8 cellular contexts compared by ENCODE assay signal in genomic region chr5:157265714-157266285, GRCh38. TPM values are rescaled to one million over a fixed set of nuclear protein-coding genes. Genes with fewer than 3 reads are reported as not detected.
DNase-seq lines count a peak whose midpoint lies in the region; ATAC-seq and TF ChIP-seq lines count a peak whose summit lies in the region.

TSS of gene CYFIP2 (plus strand) at chr5:157266123. CDS start at chr5:157285362, 19,239 bp downstream.

- peak; percentile 82 for ATAC-seq in HG02840 (IDR thresholded peaks at IDR 0.05; ENCODE audit: low FRiP score, unreplicated experiment)
- ATAC-seq in activated B cell treated with CpG ODN at 0.5 μM for 24 hours (ENCODE audit: low read depth): peak; percentile 90

- peak within 1 kb of the TSS; percentile 97 for H3K4me3 Mint-ChIP-seq in activated B cell treated with CpG ODN at 0.5 μM for 24 hours

- POLR2A ChIA-PET in activated B cell treated with CpG ODN at 0.5 μM for 24 hours (lab: Charles Lee): interaction anchor here (0.5 to 6.5 kb wide), 12 partner anchors 11 to 123 kb away, joined by 3 to 73 read pairs (median 4); partner anchors contain the start of gene MED7

- H3K4me1 Mint-ChIP-seq in activated B cell treated with CpG ODN at 0.5 μM for 24 hours: peaks cover 69% of the 10 kb centered on the region

- TF ChIP-seq CTCF in activated B cell treated with CpG ODN at 0.5 μM for 24 hours (IDR thresholded peaks at IDR 0.05) (no peak), cardiac fibroblast (IDR thresholded peaks at IDR 0.05; ENCODE audit: low read depth, low read length) (no peak)

- H3K27ac Mint-ChIP-seq in activated B cell treated with CpG ODN at 0.5 μM for 24 hours: peak within 1 kb of the TSS; percentile 99

- CTCF ChIA-PET in activated B cell treated with CpG ODN at 0.5 μM for 24 hours (lab: Charles Lee): interaction anchor here (1.0 to 1.3 kb wide), 2 partner anchors 13 to 43 kb away, joined by 3 to 5 read pairs; no protein-coding TSS in a partner anchor

- peak within 1 kb of the TSS; percentile 49 to 58 for H3K4me3 ChIP-seq in cardiac fibroblast (replicated peaks in 1 of 2; ENCODE audit: low read depth in 2 of 2, low read length in 2 of 2)

- intact Hi-C loops in activated B cell treated with CpG ODN at 0.5 μM for 24 hours (cut with micrococcal nuclease): loop anchor here (1.0 to 10.0 kb wide), 5 partner anchors 18 to 309 kb away; partner anchors contain the start of gene ADAM19

- peaks cover 4% of the 10 kb centered on the region for H3K9me3 Mint-ChIP-seq in activated B cell treated with CpG ODN at 0.5 μM for 24 hours

- DNase-seq in NCI-H187 (lab: John Stamatoyannopoulos, UW) (peak; percentile 55 to 58), NCI-H187 treated with DMSO at 0.1 percent for 48 hours (lab: John Stamatoyannopoulos, UW) (no peak), NCI-H1694 (lab: John Stamatoyannopoulos, UW) (peak; percentile 9), activated B cell treated with CpG ODN at 0.5 μM for 24 hours (peak; percentile 76), cardiac fibroblast (ENCODE audit: low read depth in 2 of 2) (no peak), kidney tubule cell (ENCODE audit: low spot score) (peak; percentile 72)
- DNase-seq in stimulated activated CD4-positive, alpha-beta T cell treated with anti-CD3 and anti-CD28 coated beads, Interleukin-1b, Interleukin-23, amount 100 ng/mL, for 24 hours (ENCODE audit: low read depth in 4 of 4, low spot score in 1 of 4): peak; percentile 61 to 80 (median 70)

- H3K36me3 Mint-ChIP-seq in activated B cell treated with CpG ODN at 0.5 μM for 24 hours (ENCODE audit: low read depth): peaks cover 34% of the 10 kb centered on the region

- no peaks in the 10 kb centered on the region for H3K27me3 Mint-ChIP-seq in activated B cell treated with CpG ODN at 0.5 μM for 24 hours

RNA-seq across cellular contexts. Expression of gene CYFIP2, which starts in this region (rescaled TPM):
- 385 and 471 TPM in 2 replicates for total RNA-seq in activated B cell treated with CpG ODN at 0.5 μM for 24 hours

Comparison
In these comparisons a context has a peak if more than half of its experiments do, and no peak if none do; other contexts are left out.
1. DNase-seq: peak in NCI-H187 (2 of 2), NCI-H1694 (single experiment), activated B cell treated with CpG ODN at 0.5 μM for 24 hours (single experiment), kidney tubule cell (single experiment) and stimulated activated CD4-positive, alpha-beta T cell treated with anti-CD3 and anti-CD28 coated beads, Interleukin-1b, Interleukin-23, amount 100 ng/mL, for 24 hours (4 of 4); none in NCI-H187 treated with DMSO at 0.1 percent for 48 hours (single experiment) and cardiac fibroblast (0 of 2).